17 cellular contexts compared by ENCODE assay signal in the genomic region with DNA sequence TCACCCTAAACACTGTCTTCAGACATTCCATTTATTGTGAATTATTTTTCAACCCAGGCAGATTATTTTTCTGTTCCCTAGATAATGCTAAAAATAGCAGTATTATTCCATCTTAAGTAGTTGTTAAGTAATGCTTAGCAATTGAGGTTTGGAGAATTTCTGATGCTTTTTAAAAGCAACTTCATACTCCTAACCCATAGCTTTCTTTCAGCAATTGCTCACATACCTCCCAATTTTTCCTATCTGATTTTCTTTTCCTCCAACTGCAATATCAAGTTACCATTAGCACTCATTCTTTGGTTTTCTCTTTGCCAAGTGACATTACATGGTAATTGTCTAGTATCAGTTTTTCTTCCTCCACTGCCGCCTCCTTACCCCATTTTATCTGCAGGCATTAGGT.
DNase-seq lines count a peak whose midpoint lies in the region; ATAC-seq and TF ChIP-seq lines count a peak whose summit lies in the region.
"Had no signal": no experiment of that assay in that cellular context is flagged by ENCODE, and none has a peak within 500 bp of the region (broad histone marks: within the 10 kb centered on the region; RNA-seq: fewer than 3 reads in every experiment).

No MANE protein-coding gene starts in this region.

- no peaks in the 10 kb centered on the region for H4K20me1 ChIP-seq in PC-3 (ENCODE audit: low read length)

- H3K79me2 ChIP-seq in PC-3 (ENCODE audit: low read length): no peaks in the 10 kb centered on the region

- no peak overlapping the region for H3K27ac ChIP-seq in PC-3 (ENCODE audit: low read length)
- H3K27ac ChIP-seq: prostate gland had no signal

- no peaks in the 10 kb centered on the region for H3K36me3 ChIP-seq in PC-3 (ENCODE audit: low read depth, low read length)
- H3K36me3 ChIP-seq: prostate gland had no signal

- TF ChIP-seq CTCF in PC-3 (conservative IDR thresholded peaks at IDR 0.05; ENCODE audit: low read depth, low read length): no peak

- H3K4me3 ChIP-seq in PC-3 (ENCODE audit: low read length): no peak overlapping the region
- H3K4me3 ChIP-seq: prostate gland had no signal

- ATAC-seq in GM18498 (IDR thresholded peaks at IDR 0.05; ENCODE audit: unreplicated experiment): peak; percentile 29
- ATAC-seq in GM19452 (IDR thresholded peaks at IDR 0.05; ENCODE audit: unreplicated experiment): peak; percentile 39
- peak; percentile 18 for ATAC-seq in HG02798 (IDR thresholded peaks at IDR 0.05; ENCODE audit: poor library complexity, unreplicated experiment)
- ATAC-seq in HG03558 (IDR thresholded peaks at IDR 0.05; ENCODE audit: extremely low read depth, unreplicated experiment): peak; percentile 15
- no peak for ATAC-seq in PC-3
- ATAC-seq: activated CD8-positive, alpha-beta T cell treated with anti-CD3 and anti-CD28 coated beads, Interleukin-2, amount 10 ng/mL, durations not matched to agents 7 days and 5 days had no signal

- no peaks in the 10 kb centered on the region for H3K9me2 ChIP-seq in PC-3 (replicated peaks; ENCODE audit: low read length)

- no peak overlapping the region for H3K4me2 ChIP-seq in PC-3 (ENCODE audit: low read length)

- H3F3A ChIP-seq in PC-3 (ENCODE audit: low read length, unreplicated experiment): no peaks in the 10 kb centered on the region

- POLR2A ChIA-PET in PC-3 (lab: Charles Lee; ENCODE audit: unreplicated experiment): no interaction called here

- no peak overlapping the region for H2AFZ ChIP-seq in PC-3 (ENCODE audit: low read length)

- CTCF ChIA-PET in PC-3 (lab: Charles Lee): no interaction called here

- H3K9me3 ChIP-seq in PC-3 (ENCODE audit: low read length): no peaks in the 10 kb centered on the region
- H3K9me3 ChIP-seq: prostate gland had no signal

- intact Hi-C loops in PC-3 (cut with micrococcal nuclease): no loop called here

- H3K9ac ChIP-seq in PC-3 (ENCODE audit: low read length): no peak overlapping the region

- DNase-seq in hepatic stellate cell (ENCODE audit: low spot score) (no peak), PC-3 (no peak)
- DNase-seq in NK-92 treated with Interleukin-12 subunit alpha and Interleukin-12 subunit beta, amount 100 ng/mL, for 24 hours (lab: John Stamatoyannopoulos, UW): no peak
- DNase-seq in stimulated activated CD4-positive, alpha-beta T cell treated with anti-CD3 and anti-CD28 coated beads, Interleukin-1b, Interleukin-23, amount 100 ng/mL, for 48 hours: no peak
- DNase-seq: activated CD8-positive, alpha-beta T cell treated with anti-CD3 and anti-CD28 coated beads, Interleukin-2, amount 10 ng/mL, durations not matched to agents 7 days and 5 days; activated naive CD8-positive, alpha-beta T cell treated with anti-CD3 and anti-CD28 coated beads for 36 hours; AML-193; effector CD8-positive, alpha-beta T cell; GDM1; hippocampal formation; IMR-90; NCI-H1694 treated with DMSO at 0.1 percent for 48 hours had no signal

- no peaks in the 10 kb centered on the region for H3K27me3 ChIP-seq in PC-3 (ENCODE audit: low read length)

- no TSS peak for BruUV-seq in PC-3 (replicated peaks; lab: Mats Ljungman, UMichigan)

- no peaks in the 10 kb centered on the region for H3K4me1 ChIP-seq in PC-3 (ENCODE audit: insufficient read depth, low read length)
- H3K4me1 ChIP-seq: prostate gland had no signal
